Comparison of ENCODE assay signal across 1 cellular context in the genomic region with DNA sequence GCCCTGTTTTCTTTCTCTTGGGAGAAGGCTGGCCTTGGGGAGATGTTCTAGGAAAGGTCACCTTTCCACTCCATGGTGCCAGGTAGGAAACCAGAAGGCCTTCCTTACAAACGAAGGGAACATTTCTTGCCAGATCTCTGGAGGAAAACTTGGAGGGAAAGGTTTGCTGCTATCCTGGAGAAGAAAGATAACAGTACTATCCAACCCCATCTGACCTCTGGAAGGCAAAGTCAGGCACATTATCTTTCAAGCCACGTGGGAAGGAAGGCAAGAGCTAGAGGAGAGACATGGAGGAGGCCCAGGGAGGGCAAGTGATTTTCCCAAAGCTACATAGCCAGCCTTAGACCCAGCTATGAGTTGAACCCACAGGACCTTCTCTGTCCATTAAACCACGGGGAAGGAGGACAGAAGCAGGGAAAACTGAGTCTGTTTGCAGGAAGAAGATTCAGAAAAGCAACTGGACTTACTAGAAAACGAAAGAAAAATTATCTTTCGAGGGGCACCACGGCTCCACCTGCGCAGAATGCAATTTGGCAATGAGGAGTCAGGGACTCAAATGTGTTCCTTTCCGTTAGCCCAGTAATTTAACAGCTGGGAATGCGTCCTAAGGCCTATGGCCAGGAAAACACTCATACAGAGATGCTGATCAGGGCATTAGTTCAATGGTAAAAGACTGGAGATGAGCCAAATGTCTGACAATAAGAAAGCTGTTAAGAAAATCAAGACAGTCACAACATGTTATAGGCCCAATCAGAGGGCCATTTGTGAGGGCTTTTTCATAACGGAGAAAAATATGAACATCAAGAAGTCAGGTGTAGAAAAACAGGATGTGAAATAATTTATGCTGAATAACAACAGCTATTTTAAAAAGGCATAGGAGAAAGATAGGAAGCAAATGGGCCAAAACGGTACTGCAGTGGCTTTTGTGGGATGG.
A peak's percentile ranks its signal among the peaks of the same experiment; 100 is the strongest.
TF ChIP-seq lines count a peak whose summit lies in the region.

No MANE protein-coding gene starts in this region.

TF ChIP-seq in K562, 482 proteins besides CTCF, POLR2A, EP300 and RAD21 (continued from another document and continues in another):
- TF ChIP-seq, protein P1, sequence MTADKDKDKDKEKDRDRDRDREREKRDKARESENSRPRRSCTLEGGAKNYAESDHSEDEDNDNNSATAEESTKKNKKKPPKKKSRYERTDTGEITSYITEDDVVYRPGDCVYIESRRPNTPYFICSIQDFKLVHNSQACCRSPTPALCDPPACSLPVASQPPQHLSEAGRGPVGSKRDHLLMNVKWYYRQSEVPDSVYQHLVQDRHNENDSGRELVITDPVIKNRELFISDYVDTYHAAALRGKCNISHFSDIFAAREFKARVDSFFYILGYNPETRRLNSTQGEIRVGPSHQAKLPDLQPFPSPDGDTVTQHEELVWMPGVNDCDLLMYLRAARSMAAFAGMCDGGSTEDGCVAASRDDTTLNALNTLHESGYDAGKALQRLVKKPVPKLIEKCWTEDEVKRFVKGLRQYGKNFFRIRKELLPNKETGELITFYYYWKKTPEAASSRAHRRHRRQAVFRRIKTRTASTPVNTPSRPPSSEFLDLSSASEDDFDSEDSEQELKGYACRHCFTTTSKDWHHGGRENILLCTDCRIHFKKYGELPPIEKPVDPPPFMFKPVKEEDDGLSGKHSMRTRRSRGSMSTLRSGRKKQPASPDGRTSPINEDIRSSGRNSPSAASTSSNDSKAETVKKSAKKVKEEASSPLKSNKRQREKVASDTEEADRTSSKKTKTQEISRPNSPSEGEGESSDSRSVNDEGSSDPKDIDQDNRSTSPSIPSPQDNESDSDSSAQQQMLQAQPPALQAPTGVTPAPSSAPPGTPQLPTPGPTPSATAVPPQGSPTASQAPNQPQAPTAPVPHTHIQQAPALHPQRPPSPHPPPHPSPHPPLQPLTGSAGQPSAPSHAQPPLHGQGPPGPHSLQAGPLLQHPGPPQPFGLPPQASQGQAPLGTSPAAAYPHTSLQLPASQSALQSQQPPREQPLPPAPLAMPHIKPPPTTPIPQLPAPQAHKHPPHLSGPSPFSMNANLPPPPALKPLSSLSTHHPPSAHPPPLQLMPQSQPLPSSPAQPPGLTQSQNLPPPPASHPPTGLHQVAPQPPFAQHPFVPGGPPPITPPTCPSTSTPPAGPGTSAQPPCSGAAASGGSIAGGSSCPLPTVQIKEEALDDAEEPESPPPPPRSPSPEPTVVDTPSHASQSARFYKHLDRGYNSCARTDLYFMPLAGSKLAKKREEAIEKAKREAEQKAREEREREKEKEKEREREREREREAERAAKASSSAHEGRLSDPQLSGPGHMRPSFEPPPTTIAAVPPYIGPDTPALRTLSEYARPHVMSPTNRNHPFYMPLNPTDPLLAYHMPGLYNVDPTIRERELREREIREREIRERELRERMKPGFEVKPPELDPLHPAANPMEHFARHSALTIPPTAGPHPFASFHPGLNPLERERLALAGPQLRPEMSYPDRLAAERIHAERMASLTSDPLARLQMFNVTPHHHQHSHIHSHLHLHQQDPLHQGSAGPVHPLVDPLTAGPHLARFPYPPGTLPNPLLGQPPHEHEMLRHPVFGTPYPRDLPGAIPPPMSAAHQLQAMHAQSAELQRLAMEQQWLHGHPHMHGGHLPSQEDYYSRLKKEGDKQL (CRISPR knock-in tag; IDR thresholded peaks at IDR 0.05; ENCODE audit: borderline replicate concordance), result no peak
- TF ChIP-seq EP400 (IDR thresholded peaks at IDR 0.05), result peak; percentile 63
- 0 out of 4 replicates have a peak, but pooled peaks of 1 of the 2 experiments have one; percentile 13 for TF ChIP-seq FOXK2 (conservative IDR thresholded peaks at IDR 0.05 in 1 of 2, IDR thresholded peaks at IDR 0.05 in 1 of 2; ENCODE audit: low read depth in 2 of 2)
- peak; percentile 95 for TF ChIP-seq ESRRA (IDR thresholded peaks at IDR 0.05; ENCODE audit: borderline replicate concordance, low read depth)
- no peak for TF ChIP-seq ZNF512 (tag; IDR thresholded peaks at IDR 0.05)
- peak; percentile 63; the same call in 1 of the 2 replicates for TF ChIP-seq ZNF766 (CRISPR knock-in tag; conservative IDR thresholded peaks at IDR 0.05)
- TF ChIP-seq ZNF395 (CRISPR knock-in tag; IDR thresholded peaks at IDR 0.05), result no peak; the same call in 1 of the 2 replicates
- no peak for TF ChIP-seq NELFE (IDR thresholded peaks at IDR 0.05; ENCODE audit: insufficient read depth, insufficient read length)
- TF ChIP-seq MCM7 (IDR thresholded peaks at IDR 0.05), result no peak
- TF ChIP-seq ZNF561 (CRISPR knock-in tag; conservative IDR thresholded peaks at IDR 0.05), result no peak
- TF ChIP-seq ZKSCAN3 (CRISPR knock-in tag; IDR thresholded peaks at IDR 0.05), result no peak
- TF ChIP-seq ZNF584 (CRISPR knock-in tag; IDR thresholded peaks at IDR 0.05; ENCODE audit: low read depth), result 0 out of 2 replicates have a peak, but pooled peaks have one; percentile 58
- TF ChIP-seq CREB3 (tag; conservative IDR thresholded peaks at IDR 0.05; ENCODE audit: low read depth), result peak; percentile 70; the same call in 1 of the 2 replicates
- peak in 1 of 2 experiments; percentile 28; a peak in 1 of 4 replicates for TF ChIP-seq ZNF318 (IDR thresholded peaks at IDR 0.05; ENCODE audit: borderline replicate concordance in 1 of 2, low read depth in 1 of 2)
- TF ChIP-seq TEAD4 (IDR thresholded peaks at IDR 0.05; ENCODE audit: low read length), result peak; percentile 87
- TF ChIP-seq TEAD4 (CRISPR knock-in tag; IDR thresholded peaks at IDR 0.05; ENCODE audit: borderline replicate concordance), result no peak
- TF ChIP-seq TFE3 (CRISPR knock-in tag; IDR thresholded peaks at IDR 0.05), result no peak
- peak; percentile 84 for TF ChIP-seq SOX6 (IDR thresholded peaks at IDR 0.05)
- TF ChIP-seq OTX1 (CRISPR knock-in tag; IDR thresholded peaks at IDR 0.05), result peak; percentile 33; the same call in 1 of the 2 replicates
- no peak for TF ChIP-seq SRSF3 (IDR thresholded peaks at IDR 0.05; ENCODE audit: insufficient read depth, low read length)
- TF ChIP-seq CXXC5 (CRISPR knock-in tag; IDR thresholded peaks at IDR 0.05), result peak; percentile 46; the same call in 1 of the 2 replicates
- TF ChIP-seq E2F3 (CRISPR knock-in tag; IDR thresholded peaks at IDR 0.05), result no peak
- no peak for TF ChIP-seq NFE2L1 (tag; IDR thresholded peaks at IDR 0.05; ENCODE audit: borderline replicate concordance, low read depth)
